Comparison of ENCODE assay signal across 9 cellular contexts in the genomic region with DNA sequence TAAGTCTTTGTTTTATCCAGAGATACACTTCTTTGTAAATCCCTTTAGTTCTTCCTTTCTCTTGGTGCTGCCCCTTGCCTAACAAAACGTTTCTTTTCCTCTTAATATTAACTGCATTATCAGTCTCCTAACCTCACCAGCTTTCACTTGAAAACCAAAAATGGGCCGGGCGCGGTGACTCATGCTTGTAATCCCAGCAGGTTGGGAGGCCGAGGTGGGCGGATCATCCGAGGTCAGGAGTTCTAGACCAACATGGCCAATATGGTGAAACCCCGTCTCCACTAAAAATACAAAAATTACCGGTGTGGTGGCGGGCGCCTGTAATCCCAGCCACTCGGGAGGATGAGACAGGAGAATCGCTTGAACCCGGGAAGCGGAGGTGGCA.
DNase-seq lines count a peak whose midpoint lies in the region; ATAC-seq, FAIRE-seq and TF ChIP-seq lines count a peak whose summit lies in the region.
"Had no signal": no experiment of that assay in that cellular context is flagged by ENCODE, and none has a peak within 500 bp of the region (broad histone marks: within the 10 kb centered on the region; RNA-seq: fewer than 3 reads in every experiment).

No MANE protein-coding gene starts in this region.

- H3K9me3 ChIP-seq in OCI-LY7 (ENCODE audit: low read length), result no peaks in the 10 kb centered on the region
- H3K9me3 ChIP-seq in HepG2 (ENCODE audit: low read length), result no peaks in the 10 kb centered on the region

- peaks cover 5% of the 10 kb centered on the region; the same call in 1 of the 2 replicates for H4K20me1 ChIP-seq in OCI-LY7 (ENCODE audit: insufficient read depth, low read length)
- H4K20me1 ChIP-seq in HepG2 (ENCODE audit: insufficient read depth, low read length), result no peaks in the 10 kb centered on the region

- WGBS in HepG2 (ENCODE audit: low lambda C conversion rate), result 14% methylated on average over 15 of the region's 15 CpGs

- no peak for FAIRE-seq in HepG2 (lab: Jason Lieb, UNC)

- H3K4me1 ChIP-seq in OCI-LY7 (ENCODE audit: insufficient read depth, low read length, poor library complexity, severe bottlenecking), result no peaks in the 10 kb centered on the region
- no peaks in the 10 kb centered on the region for H3K4me1 ChIP-seq in HepG2 (ENCODE audit: insufficient read depth, low read length)

- H3K4me2 ChIP-seq in OCI-LY7 (ENCODE audit: low read length) (no peak overlapping the region), HepG2 (ENCODE audit: low read depth, low read length) (peak overlapping the region; percentile 3; the same call in 1 of the 2 replicates)

- intact Hi-C loops in OCI-LY7 (cut with micrococcal nuclease; ENCODE audit: unreplicated experiment) (loop anchor here (1.0 to 5.0 kb wide), 4 partner anchors 49 to 545 kb away; no protein-coding TSS in a partner anchor), HepG2 (cut with micrococcal nuclease; ENCODE audit: unreplicated experiment) (no loop called here)

- no peak for TF ChIP-seq POLR2A in HepG2 (IDR thresholded peaks at IDR 0.05; ENCODE audit: insufficient read depth in 1 of 2, low read depth in 2 of 2, low read length in 2 of 2)

- TF ChIP-seq EP300 in HepG2 (IDR thresholded peaks at IDR 0.05; ENCODE audit: low read depth in 2 of 2, low read length in 2 of 2), result no peak
- TF ChIP-seq EP300 in HepG2 (CRISPR knock-in tag; IDR thresholded peaks at IDR 0.05; ENCODE audit: borderline replicate concordance), result no peak

- H3K27ac ChIP-seq in OCI-LY7 (ENCODE audit: low read depth, low read length, poor library complexity, severe bottlenecking) (no peak overlapping the region), HepG2 (ENCODE audit: extremely low read length, insufficient read depth, low read length) (no peak overlapping the region)

- TF ChIP-seq RAD21 in HepG2 (CRISPR knock-in tag; IDR thresholded peaks at IDR 0.05), result no peak

- in situ Hi-C loops in HepG2 (cut with HindIII; ENCODE audit: extremely low pct_ligation_motif_present, low pct_unique_long_range_greater_than_20kb), result no loop called here

- POLR2A ChIA-PET in OCI-LY7 (lab: Charles Lee), result interaction anchor here (0.6 to 1.8 kb wide), 10 partner anchors 8 to 153 kb away, joined by 3 to 11 read pairs (median 3); no protein-coding TSS in a partner anchor
- POLR2A ChIA-PET in HepG2 (lab: Yijun Ruan, JAX), result no interaction called here

- H3K36me3 ChIP-seq in OCI-LY7 (ENCODE audit: insufficient read depth, low read length), result no peaks in the 10 kb centered on the region
- no peaks in the 10 kb centered on the region for H3K36me3 ChIP-seq in HepG2 (replicated peaks in 1 of 2; ENCODE audit: control insufficient read depth in 1 of 2, insufficient read depth in 2 of 2, low read length in 2 of 2)

- BruUV-seq in OCI-LY7 (replicated peaks; lab: Mats Ljungman, UMichigan), result no TSS peak
- BruUV-seq in HepG2 (replicated peaks; lab: Mats Ljungman, UMichigan), result no TSS peak

- peak; percentile 24 for ATAC-seq in GM18909 (IDR thresholded peaks at IDR 0.05; ENCODE audit: poor library complexity, unreplicated experiment)
- peak; percentile 30 for ATAC-seq in HG02759 (IDR thresholded peaks at IDR 0.05; ENCODE audit: unreplicated experiment)
- no peak for ATAC-seq in HepG2
- ATAC-seq in HG03196 (IDR thresholded peaks at IDR 0.05; ENCODE audit: unreplicated experiment), result no peak

- no peaks in the 10 kb centered on the region for H3K9me2 ChIP-seq in OCI-LY7 (ENCODE audit: insufficient read depth, low read length)

- H3K9ac ChIP-seq in HepG2 (ENCODE audit: insufficient read depth, low read depth, low read length), result no peak overlapping the region

- TF ChIP-seq CTCF in OCI-LY7 (conservative IDR thresholded peaks at IDR 0.05; ENCODE audit: low read length) (no peak), HepG2 (CRISPR knock-in tag; IDR thresholded peaks at IDR 0.05) (no peak)

- H3K27me3 ChIP-seq in HepG2 (ENCODE audit: control insufficient read depth in 1 of 2, insufficient read depth in 2 of 2, low read length in 2 of 2), result no peaks in the 10 kb centered on the region

- CTCF ChIA-PET in OCI-LY7 (lab: Charles Lee; ENCODE audit: unreplicated experiment) (interaction anchor here (0.6 to 1.6 kb wide), 5 partner anchors 9 to 52 kb away, joined by 3 to 4 read pairs (median 3); no protein-coding TSS in a partner anchor), HepG2 (lab: Yijun Ruan, JAX; ENCODE audit: low intra/inter-chr PET ratio, low total read pairs) (no interaction called here)

- H2AFZ ChIP-seq in OCI-LY7 (ENCODE audit: low read length) (peak overlapping the region; percentile 0; the same call in 1 of the 2 replicates), HepG2 (ENCODE audit: low read length) (no peak overlapping the region)

- H3K79me2 ChIP-seq in OCI-LY7 (ENCODE audit: insufficient read depth, low read depth, low read length), result no peaks in the 10 kb centered on the region
- no peaks in the 10 kb centered on the region for H3K79me2 ChIP-seq in HepG2 (ENCODE audit: insufficient read depth, low read length)

- H3K4me3 ChIP-seq in OCI-LY7 (ENCODE audit: low read depth, low read length, poor library complexity, severe bottlenecking) (no peak overlapping the region), HepG2 (replicated peaks in 1 of 3; ENCODE audit: insufficient read depth in 1 of 3, low read depth in 2 of 3, low read length in 3 of 3) (no peak overlapping the region)

- no peak for DNase-seq in OCI-LY7 (ENCODE audit: low spot score)
- no peak for DNase-seq in HepG2 (ENCODE audit: low spot score)
- no peak for DNase-seq in anterior cingulate cortex (lab: John Stamatoyannopoulos, UW)
- DNase-seq in SK-N-DZ (ENCODE audit: low spot score), result no peak
- no peak for DNase-seq in NCI-H1105 (lab: John Stamatoyannopoulos, UW)
- DNase-seq: naive B cell had no signal

TF ChIP-seq in HepG2, 621 proteins besides CTCF, POLR2A, EP300 and RAD21:
- TF ChIP-seq, protein P1, sequence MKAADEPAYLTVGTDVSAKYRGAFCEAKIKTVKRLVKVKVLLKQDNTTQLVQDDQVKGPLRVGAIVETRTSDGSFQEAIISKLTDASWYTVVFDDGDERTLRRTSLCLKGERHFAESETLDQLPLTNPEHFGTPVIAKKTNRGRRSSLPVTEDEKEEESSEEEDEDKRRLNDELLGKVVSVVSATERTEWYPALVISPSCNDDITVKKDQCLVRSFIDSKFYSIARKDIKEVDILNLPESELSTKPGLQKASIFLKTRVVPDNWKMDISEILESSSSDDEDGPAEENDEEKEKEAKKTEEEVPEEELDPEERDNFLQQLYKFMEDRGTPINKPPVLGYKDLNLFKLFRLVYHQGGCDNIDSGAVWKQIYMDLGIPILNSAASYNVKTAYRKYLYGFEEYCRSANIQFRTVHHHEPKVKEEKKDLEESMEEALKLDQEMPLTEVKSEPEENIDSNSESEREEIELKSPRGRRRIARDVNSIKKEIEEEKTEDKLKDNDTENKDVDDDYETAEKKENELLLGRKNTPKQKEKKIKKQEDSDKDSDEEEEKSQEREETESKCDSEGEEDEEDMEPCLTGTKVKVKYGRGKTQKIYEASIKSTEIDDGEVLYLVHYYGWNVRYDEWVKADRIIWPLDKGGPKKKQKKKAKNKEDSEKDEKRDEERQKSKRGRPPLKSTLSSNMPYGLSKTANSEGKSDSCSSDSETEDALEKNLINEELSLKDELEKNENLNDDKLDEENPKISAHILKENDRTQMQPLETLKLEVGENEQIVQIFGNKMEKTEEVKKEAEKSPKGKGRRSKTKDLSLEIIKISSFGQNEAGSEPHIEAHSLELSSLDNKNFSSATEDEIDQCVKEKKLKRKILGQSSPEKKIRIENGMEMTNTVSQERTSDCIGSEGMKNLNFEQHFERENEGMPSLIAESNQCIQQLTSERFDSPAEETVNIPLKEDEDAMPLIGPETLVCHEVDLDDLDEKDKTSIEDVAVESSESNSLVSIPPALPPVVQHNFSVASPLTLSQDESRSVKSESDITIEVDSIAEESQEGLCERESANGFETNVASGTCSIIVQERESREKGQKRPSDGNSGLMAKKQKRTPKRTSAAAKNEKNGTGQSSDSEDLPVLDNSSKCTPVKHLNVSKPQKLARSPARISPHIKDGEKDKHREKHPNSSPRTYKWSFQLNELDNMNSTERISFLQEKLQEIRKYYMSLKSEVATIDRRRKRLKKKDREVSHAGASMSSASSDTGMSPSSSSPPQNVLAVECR (CRISPR knock-in tag; IDR thresholded peaks at IDR 0.05; ENCODE audit: borderline replicate concordance), result no peak
- TF ChIP-seq HNF1B (CRISPR knock-in tag; IDR thresholded peaks at IDR 0.05) (no peak), STAT5B (CRISPR knock-in tag; IDR thresholded peaks at IDR 0.05) (no peak), ZFP36 (IDR thresholded peaks at IDR 0.05; ENCODE audit: borderline replicate concordance, low read depth, low read length, partially characterized antibody) (no peak), CENPT (CRISPR knock-in tag; IDR thresholded peaks at IDR 0.05; ENCODE audit: low read depth) (no peak), RCOR2 (CRISPR knock-in tag; IDR thresholded peaks at IDR 0.05) (no peak), NR2F6 (IDR thresholded peaks at IDR 0.05) (no peak), NR2F6 (CRISPR knock-in tag; IDR thresholded peaks at IDR 0.05) (no peak)

Comparison
In these comparisons a context has a peak if more than half of its experiments do, and no peak if none do; other contexts are left out.
1. ATAC-seq: peak in GM18909 (single experiment) and HG02759 (single experiment); none in HepG2 (single experiment) and HG03196 (single experiment).